Comparison of ENCODE assay signal across 17 cellular contexts in genomic region chr5:169067641-169068316, GRCh38.
"Had no signal": no experiment of that assay in that cellular context is flagged by ENCODE, and none has a peak within 500 bp of the region (broad histone marks: within the 10 kb centered on the region; RNA-seq: fewer than 3 reads in every experiment).

No MANE protein-coding gene starts in this region.

- ATAC-seq: activated T-helper 17 cell treated with anti-CD3 and anti-CD28 coated beads, Interleukin-2, amount 50 U/mL, for 72 hours; lower lobe of right lung; psoas muscle; sciatic nerve; T-helper 17 cell had no signal

- H3K9ac ChIP-seq: neural progenitor cell had no signal

- H3K36me3 ChIP-seq: ascending aorta, colonic mucosa, esophagus muscularis mucosa, lower lobe of right lung, neural progenitor cell, stomach had no signal

- DNase-seq: activated CD4-positive, alpha-beta T cell treated with anti-CD3 and anti-CD28 coated beads, Interleukin-2, amount 10 ng/mL, durations not matched to agents 7 days and 5 days; activated CD4-positive, CD25-positive, alpha-beta regulatory T cell; activated naive CD4-positive, alpha-beta T cell treated with Interleukin-2 at 50 U/mL for 16 hours; colonic mucosa; effector CD4-positive, alpha-beta T cell; kidney glomerular epithelial cell; lower lobe of right lung; psoas muscle; stimulated activated CD4-positive, alpha-beta T cell treated with anti-CD3 and anti-CD28 coated beads, Interleukin-1b, Interleukin-23, amount 100 ng/mL, for 48 hours; stomach; T-helper 17 cell; testis had no signal

- H3K4me1 ChIP-seq: colonic mucosa, psoas muscle, testis had no signal

- H2AFZ ChIP-seq: neural progenitor cell had no signal

- H3K27me3 ChIP-seq: ascending aorta, colonic mucosa, esophagus muscularis mucosa, neural progenitor cell, stomach, testis had no signal

- H3K4me3 ChIP-seq: ascending aorta, colonic mucosa, esophagus muscularis mucosa, lower lobe of right lung, neural progenitor cell, psoas muscle, stomach, testis had no signal

- H3K9me3 ChIP-seq: ascending aorta, colonic mucosa, esophagus muscularis mucosa, lower lobe of right lung, psoas muscle, stomach, testis had no signal

- H3K4me2 ChIP-seq: neural progenitor cell had no signal

- H3K27ac ChIP-seq: colonic mucosa, esophagus muscularis mucosa, lower lobe of right lung, neural progenitor cell, psoas muscle, testis had no signal
